9 cellular contexts compared by ENCODE assay signal in the genomic region with DNA sequence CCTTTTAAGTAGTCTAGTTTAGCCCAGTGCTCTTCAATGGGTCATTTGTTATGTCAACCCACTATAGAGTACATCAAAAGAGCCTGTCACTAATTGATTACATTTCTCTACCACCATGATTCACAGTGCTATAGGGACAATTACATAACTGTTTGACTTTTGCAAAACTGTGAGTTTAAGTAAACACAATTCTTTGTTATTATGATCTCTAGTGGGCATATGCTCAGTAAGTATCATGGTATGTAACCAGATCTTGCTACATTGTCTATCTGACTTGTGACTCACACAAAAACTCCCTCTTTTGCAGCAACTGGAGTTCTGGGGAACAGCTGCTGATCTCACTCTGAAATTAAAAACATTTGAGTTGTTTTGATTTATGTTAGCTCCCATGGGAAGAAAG.
A peak's percentile ranks its signal among the peaks of the same experiment; 100 is the strongest.
DNase-seq lines count a peak whose midpoint lies in the region; ATAC-seq and TF ChIP-seq lines count a peak whose summit lies in the region.
"Had no signal": no experiment of that assay in that cellular context is flagged by ENCODE, and none has a peak within 500 bp of the region (broad histone marks: within the 10 kb centered on the region; RNA-seq: fewer than 3 reads in every experiment).

No MANE protein-coding gene starts in this region.

- H3K27ac ChIP-seq in foreskin keratinocyte, result peak overlapping the region; percentile 79
- H3K27ac ChIP-seq: heart right ventricle had no signal

- no peaks in the 10 kb centered on the region for H3K27me3 ChIP-seq in foreskin keratinocyte
- H3K27me3 ChIP-seq: heart right ventricle had no signal

- TF ChIP-seq CTCF in foreskin keratinocyte (conservative IDR thresholded peaks at IDR 0.05) (no peak), GM20000 (IDR thresholded peaks at IDR 0.05; ENCODE audit: extremely low read depth, missing control alignments) (no peak)

- H3K4me1 ChIP-seq in foreskin keratinocyte, result peaks cover 7% of the 10 kb centered on the region

- ATAC-seq in foreskin keratinocyte (peak; percentile 100), HG02798 (IDR thresholded peaks at IDR 0.05; ENCODE audit: poor library complexity, unreplicated experiment) (no peak)
- ATAC-seq: heart right ventricle had no signal

- DNase-seq in AG08396 (ENCODE audit: low spot score) (peak; percentile 75), HuH-7.5 (ENCODE audit: low spot score) (peak; percentile 1), RPMI7951 (ENCODE audit: low read depth) (peak; percentile 57), foreskin keratinocyte (peak; percentile 86 to 91), DMS79 treated with DMSO at 0.1 percent for 48 hours (lab: John Stamatoyannopoulos, UW) (no peak), GM20000 (ENCODE audit: low spot score) (no peak), Kasumi-1 (lab: John Stamatoyannopoulos, UW) (no peak)
- DNase-seq: heart right ventricle had no signal

Comparison
In these comparisons a context has a peak if more than half of its experiments do, and no peak if none do; other contexts are left out.
1. DNase-seq: peak in AG08396 (single experiment), HuH-7.5 (single experiment), RPMI7951 (single experiment) and foreskin keratinocyte (2 of 2); none in DMS79 treated with DMSO at 0.1 percent for 48 hours (single experiment), GM20000 (single experiment) and Kasumi-1 (0 of 2).